Comparison of ENCODE assay signal across 8 cellular contexts in genomic region chr4:143616771-143617170, GRCh38.
DNase-seq lines count a peak whose midpoint lies in the region; ATAC-seq, FAIRE-seq and TF ChIP-seq lines count a peak whose summit lies in the region.

No MANE protein-coding gene starts in this region.

- 91% methylated on average over 8 of the region's 8 CpGs for WGBS in prostate gland

- H3K27ac ChIP-seq in fibroblast of lung (ENCODE audit: insufficient read depth, low read length), result no peak overlapping the region
- no peak overlapping the region for H3K27ac ChIP-seq in prostate gland

- TF ChIP-seq CTCF in fibroblast of lung (conservative IDR thresholded peaks at IDR 0.05 in 1 of 2, IDR thresholded peaks at IDR 0.05 in 1 of 2; ENCODE audit: low read depth in 1 of 2, low read length in 2 of 2) (no peak), prostate gland (IDR thresholded peaks at IDR 0.05) (no peak)

- no peak for TF ChIP-seq POLR2A in prostate gland (IDR thresholded peaks at IDR 0.05)

- H3K36me3 ChIP-seq in fibroblast of lung (ENCODE audit: control insufficient read depth, insufficient read depth, low read length) (no peaks in the 10 kb centered on the region), prostate gland (no peaks in the 10 kb centered on the region)

- no peaks in the 10 kb centered on the region for H3K27me3 ChIP-seq in fibroblast of lung (ENCODE audit: control insufficient read depth, insufficient read depth, low read length)
- H3K27me3 ChIP-seq in prostate gland (replicated peaks; ENCODE audit: insufficient read depth), result no peaks in the 10 kb centered on the region

- ATAC-seq in GM21723 (IDR thresholded peaks at IDR 0.05; ENCODE audit: unreplicated experiment), result peak; percentile 94

- FAIRE-seq in GM18507 (lab: Jason Lieb, UNC), result peak; percentile 41

- H3K79me2 ChIP-seq in fibroblast of lung (ENCODE audit: control insufficient read depth, insufficient read depth, low read length), result no peaks in the 10 kb centered on the region

- intact Hi-C loops in prostate gland (cut with DNase I), result no loop called here

- CTCF ChIA-PET in HEK293T (lab: Yijun Ruan, JAX), result no interaction called here

- no peak overlapping the region for H2AFZ ChIP-seq in fibroblast of lung (ENCODE audit: low read length)

- H3K9ac ChIP-seq in fibroblast of lung (ENCODE audit: insufficient read depth, low read length), result no peak overlapping the region

- H3K4me1 ChIP-seq in fibroblast of lung (ENCODE audit: control insufficient read depth, extremely low read depth, insufficient read depth, low read length) (no peaks in the 10 kb centered on the region), prostate gland (replicated peaks) (no peaks in the 10 kb centered on the region)

- no peaks in the 10 kb centered on the region for H4K20me1 ChIP-seq in fibroblast of lung (ENCODE audit: control insufficient read depth, extremely low read depth, insufficient read depth, low read length)

- H3K4me3 ChIP-seq in fibroblast of lung (replicated peaks in 1 of 4; ENCODE audit: control extremely low read depth in 1 of 4, insufficient read depth in 1 of 4, low read depth in 3 of 4, low read length in 4 of 4), result no peak overlapping the region
- H3K4me3 ChIP-seq in prostate gland, result no peak overlapping the region

- DNase-seq in GM18507 (ENCODE audit: extremely low spot score, insufficient read length, low read depth), result peak; percentile 12
- peak; percentile 92 for DNase-seq in HT1080 (ENCODE audit: low read depth)
- peak; percentile 51 to 95 for DNase-seq in fibroblast of lung (ENCODE audit: low read depth in 2 of 2)
- DNase-seq in HEK293T (ENCODE audit: extremely low spot score), result no peak
- no peak for DNase-seq in DMS79 treated with DMSO at 0.1 percent for 48 hours (lab: John Stamatoyannopoulos, UW)
- DNase-seq in prostate gland (ENCODE audit: low spot score), result no peak
- no peak for DNase-seq in hippocampal formation (lab: John Stamatoyannopoulos, UW)

- POLR2A ChIA-PET in HEK293T (lab: Yijun Ruan, JAX), result no interaction called here

- H3K9me3 ChIP-seq in fibroblast of lung (ENCODE audit: control insufficient read depth, insufficient read depth, low read depth, low read length) (no peaks in the 10 kb centered on the region), prostate gland (no peaks in the 10 kb centered on the region)

- H3K4me2 ChIP-seq in fibroblast of lung (ENCODE audit: extremely low read depth, insufficient read depth, low read length), result no peak overlapping the region

TF ChIP-seq in HEK293T, 16 proteins besides CTCF, POLR2A, EP300 and RAD21:
- TF ChIP-seq LEF1 (IDR thresholded peaks at IDR 0.05; ENCODE audit: borderline replicate concordance), result no peak

Comparison
In these comparisons a context has a peak if more than half of its experiments do, and no peak if none do; other contexts are left out.
1. DNase-seq: peak in GM18507 (single experiment), HT1080 (single experiment) and fibroblast of lung (2 of 2); none in HEK293T (single experiment), DMS79 treated with DMSO at 0.1 percent for 48 hours (single experiment), prostate gland (single experiment) and hippocampal formation (0 of 2).